ENCODE assay signal across 20 cellular contexts in genomic region chr1:18179009-18179408, GRCh38.
"Had no signal": no experiment of that assay in that cellular context is flagged by ENCODE, and none has a peak within 500 bp of the region (broad histone marks: within the 10 kb centered on the region; RNA-seq: fewer than 3 reads in every experiment).

No MANE protein-coding gene starts in this region.

- H3K36me3 ChIP-seq: SJCRH30 had no signal

- H3K27ac ChIP-seq: SJCRH30 had no signal

- ATAC-seq: T-cell had no signal

- H3K4me3 ChIP-seq: SJCRH30 had no signal

- DNase-seq: KBM-7, MV-4-11, NCI-H1048, NCI-H1105, NCI-H1436 treated with DMSO at 0.1 percent for 48 hours, NCI-H1694, NCI-H187 treated with DMSO at 0.1 percent for 48 hours, NCI-H2029 treated with DMSO at 0.1 percent for 48 hours, NCI-H2171 treated with DMSO at 0.1 percent for 48 hours, NCI-H345, NCI-H446 treated with DMSO at 0.1 percent for 48 hours, NCI-H510A treated with DMSO at 0.1 percent for 48 hours, NCI-H526, NCI-H82, Right ventricle myocardium superior, RPMI8226, SJCRH30, SW 1271, T-cell had no signal

- FAIRE-seq: RCC 7860 had no signal

- H3K9me3 ChIP-seq: SJCRH30 had no signal
